In the genomic region with DNA sequence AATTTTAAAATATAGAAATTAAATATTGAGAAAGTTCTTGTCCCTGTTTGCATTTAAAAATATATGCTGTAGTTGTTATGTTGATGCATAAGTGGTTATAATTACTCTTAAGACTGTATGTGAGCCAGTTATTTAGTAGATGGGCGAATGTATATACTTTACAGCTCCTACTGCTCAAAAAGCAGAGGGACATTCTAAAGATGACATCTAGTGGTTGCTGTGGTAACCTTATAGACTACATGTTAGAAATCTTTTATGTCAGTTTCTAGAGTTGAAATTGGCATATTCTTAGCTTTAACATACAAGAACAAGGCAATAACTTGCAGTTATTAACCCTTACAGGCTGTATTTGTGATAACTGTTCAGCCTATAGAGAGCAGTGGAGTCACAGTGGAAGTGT, we compare ENCODE assay signal across 23 cellular contexts.
A peak's percentile ranks its signal among the peaks of the same experiment; 100 is the strongest.
DNase-seq lines count a peak whose midpoint lies in the region; FAIRE-seq and TF ChIP-seq lines count a peak whose summit lies in the region.
"Had no signal": no experiment of that assay in that cellular context is flagged by ENCODE, and none has a peak within 500 bp of the region (broad histone marks: within the 10 kb centered on the region; RNA-seq: fewer than 3 reads in every experiment).

No MANE protein-coding gene starts in this region.

- H3K9me3 Mint-ChIP-seq in activated CD4-positive, alpha-beta memory T cell treated with anti-CD3 and anti-CD28 coated beads for 36 hours: peaks cover 3% of the 10 kb centered on the region

- H2AFZ ChIP-seq in H1 (ENCODE audit: low read length): no peak overlapping the region
- H2AFZ ChIP-seq: parathyroid adenoma had no signal

- POLR2A ChIA-PET in A673 (lab: Charles Lee; ENCODE audit: low non-redundant PET): no interaction called here
- POLR2A ChIA-PET in H1 (lab: Charles Lee; ENCODE audit: partially characterized antibody): no interaction called here
- POLR2A ChIA-PET in activated CD4-positive, alpha-beta memory T cell treated with anti-CD3 and anti-CD28 coated beads for 36 hours (lab: Charles Lee): no interaction called here

- H2BK15ac ChIP-seq in H1 (ENCODE audit: low read length): no peak overlapping the region

- no peaks in the 10 kb centered on the region for H3K4me1 Mint-ChIP-seq in activated CD4-positive, alpha-beta memory T cell treated with anti-CD3 and anti-CD28 coated beads for 36 hours (ENCODE audit: low read depth)
- H3K4me1 Mint-ChIP-seq: activated CD4-positive, alpha-beta T cell treated with anti-CD3 and anti-CD28 coated beads for 36 hours had no signal

- no peak overlapping the region for H2BK12ac ChIP-seq in H1 (ENCODE audit: low read depth, low read length)

- TF ChIP-seq CTCF in A673 (conservative IDR thresholded peaks at IDR 0.05; ENCODE audit: low read depth, low read length) (0 out of 2 replicates have a peak, but pooled peaks have one; percentile 20), H1 (IDR thresholded peaks at IDR 0.05; ENCODE audit: control extremely low read depth in 1 of 3, insufficient read depth in 1 of 3, low read depth in 1 of 3, low read length in 3 of 3) (peak in 1 of 3 experiments; percentile 4; a peak in 1 of 4 replicates)

- no peaks in the 10 kb centered on the region for H3K9me3 ChIP-seq in A673 (ENCODE audit: low read depth, low read length, poor library complexity, severe bottlenecking)
- H3K9me3 ChIP-seq in H1 (ENCODE audit: insufficient read depth in 2 of 2, low read depth in 1 of 2, low read length in 1 of 2): 0 out of 4 replicates have a peak, but pooled peaks cover 0 to 2% of the 10 kb centered on the region in 2 experiments
- H3K9me3 ChIP-seq: sigmoid colon, SJCRH30 had no signal

- no peak overlapping the region for H2BK20ac ChIP-seq in H1 (ENCODE audit: low read length)

- TF ChIP-seq EP300 in H1 (IDR thresholded peaks at IDR 0.05; ENCODE audit: borderline replicate concordance in 1 of 2, low read depth in 2 of 2, low read length in 2 of 2): no peak

- H3K27ac ChIP-seq in A673 (ENCODE audit: low read depth, low read length, poor library complexity, severe bottlenecking) (no peak overlapping the region), H1 (ENCODE audit: low read depth, low read length) (no peak overlapping the region)
- H3K27ac ChIP-seq: parathyroid adenoma, sigmoid colon, SJCRH30, stomach had no signal

- no peaks in the 10 kb centered on the region for H4K20me1 ChIP-seq in H1 (replicated peaks in 1 of 2; ENCODE audit: control insufficient read depth in 1 of 2, insufficient read depth in 2 of 2, low read length in 2 of 2)

- no peaks in the 10 kb centered on the region for H3K79me1 ChIP-seq in H1 (ENCODE audit: low read depth, low read length)

- H3K4me1 ChIP-seq in A673 (ENCODE audit: insufficient read depth, low read length, poor library complexity, severe bottlenecking): no peaks in the 10 kb centered on the region
- peaks cover 0 to 6% (median 5%) of the 10 kb centered on the region in 4 experiments; a peak in 3 of 7 replicates for H3K4me1 ChIP-seq in H1 (replicated peaks in 1 of 4; ENCODE audit: control insufficient read depth in 3 of 4, insufficient read depth in 4 of 4, low read length in 3 of 4)
- H3K4me1 ChIP-seq: parathyroid adenoma, sigmoid colon, stomach had no signal

- DNase-seq in A673 (ENCODE audit: low spot score) (peak; percentile 28), DMS53 (lab: John Stamatoyannopoulos, UW) (peak; percentile 38), NCI-H82 treated with DMSO at 0.1 percent for 48 hours (lab: John Stamatoyannopoulos, UW; ENCODE audit: unreplicated experiment) (peak; percentile 8), H1 (ENCODE audit: low read depth in 1 of 2, low spot score in 2 of 2) (no peak), COLO829 (ENCODE audit: low spot score) (no peak), NCI-H2196 (lab: John Stamatoyannopoulos, UW; ENCODE audit: unreplicated experiment) (no peak)
- DNase-seq in activated CD4-positive, alpha-beta memory T cell treated with anti-CD3 and anti-CD28 coated beads for 36 hours: no peak
- DNase-seq in activated CD4-positive, alpha-beta T cell treated with anti-CD3 and anti-CD28 coated beads for 48 hours: no peak
- DNase-seq: activated CD4-positive, alpha-beta T cell treated with anti-CD3 and anti-CD28 coated beads for 36 hours; islet precursor cell; NCI-H1105; NCI-H226; PC-3; sigmoid colon; stimulated activated CD4-positive, alpha-beta T cell treated with anti-CD3 and anti-CD28 coated beads, Interleukin-2, amount 100 ng/mL, for 24 hours; stomach; T1000 had no signal

- H3K36me3 Mint-ChIP-seq in activated CD4-positive, alpha-beta memory T cell treated with anti-CD3 and anti-CD28 coated beads for 36 hours: no peaks in the 10 kb centered on the region

- no peak overlapping the region for H3K9ac ChIP-seq in H1 (replicated peaks in 1 of 4; ENCODE audit: extremely low read depth in 1 of 4, low read depth in 3 of 4, low read length in 3 of 4)
- H3K9ac ChIP-seq: parathyroid adenoma had no signal

- CTCF ChIA-PET in A673 (lab: Charles Lee): interaction anchor here (0.6 to 0.7 kb wide), 2 partner anchors 221 to 292 kb away, joined by 4 to 8 read pairs; no protein-coding TSS in a partner anchor
- CTCF ChIA-PET in H1 (lab: Charles Lee; ENCODE audit: partially characterized antibody): interaction anchor here (0.6 to 6.9 kb wide), 10 partner anchors 8 to 580 kb away, joined by 3 to 48 read pairs (median 3); no protein-coding TSS in a partner anchor
- CTCF ChIA-PET in activated CD4-positive, alpha-beta memory T cell treated with anti-CD3 and anti-CD28 coated beads for 36 hours (lab: Charles Lee): no interaction called here

- 87% methylated on average over 1 of the region's 1 CpG; no CpG with 5 or more reads in 1 of the 2 experiments for WGBS in H1 (ENCODE audit: extremely low coverage in 1 of 2, insufficient coverage in 1 of 2, insufficient read length in 1 of 2, insufficient replicate concordance in 2 of 2, low coverage in 1 of 2, low lambda C conversion rate in 2 of 2, missing lambda C conversion rate in 1 of 2), 2 experiments

- H3K36me3 ChIP-seq in A673 (ENCODE audit: insufficient read depth, low read length, poor library complexity, severe bottlenecking): no peaks in the 10 kb centered on the region
- no peaks in the 10 kb centered on the region for H3K36me3 ChIP-seq in H1 (ENCODE audit: control insufficient read depth in 2 of 4, insufficient read depth in 4 of 4, low read length in 3 of 4)
- H3K36me3 ChIP-seq: sigmoid colon, SJCRH30, stomach had no signal

- H4K5ac ChIP-seq in H1 (ENCODE audit: insufficient read length, low read depth, low read length): no peak overlapping the region

- TF ChIP-seq RAD21 in H1 (IDR thresholded peaks at IDR 0.05 in 1 of 2, conservative IDR thresholded peaks at IDR 0.05 in 1 of 2; ENCODE audit: low read depth in 2 of 2, low read length in 2 of 2): peak; percentile 21 to 25; a peak in 3 of 4 replicates

- no peak overlapping the region for H3K4me3 Mint-ChIP-seq in activated CD4-positive, alpha-beta memory T cell treated with anti-CD3 and anti-CD28 coated beads for 36 hours
- H3K4me3 Mint-ChIP-seq: activated CD4-positive, alpha-beta T cell treated with anti-CD3 and anti-CD28 coated beads for 36 hours had no signal

- no peaks in the 10 kb centered on the region for H3K27me3 ChIP-seq in A673 (replicated peaks; ENCODE audit: insufficient read depth, low read depth, low read length, poor library complexity)
- H3K27me3 ChIP-seq in H1 (replicated peaks in 1 of 4; ENCODE audit: control insufficient read depth in 3 of 4, extremely low read depth in 1 of 4, insufficient read depth in 3 of 4, low read length in 3 of 4): no peaks in the 10 kb centered on the region
- H3K27me3 ChIP-seq: sigmoid colon, SJCRH30 had no signal

- no peaks in the 10 kb centered on the region for H3K79me2 ChIP-seq in H1 (ENCODE audit: control insufficient read depth in 1 of 2, insufficient read depth in 2 of 2, low read length in 2 of 2)
- H3K79me2 ChIP-seq: parathyroid adenoma had no signal

- no peak for FAIRE-seq in H1 (lab: Jason Lieb, UNC)
- FAIRE-seq: G401.6, GM12878, K562, urothelium cell line had no signal

- intact Hi-C loops in A673 (cut with micrococcal nuclease; ENCODE audit: unreplicated experiment): no loop called here
- intact Hi-C loops in activated CD4-positive, alpha-beta memory T cell treated with anti-CD3 and anti-CD28 coated beads for 36 hours (cut with micrococcal nuclease): no loop called here

- H3K27me3 Mint-ChIP-seq in activated CD4-positive, alpha-beta memory T cell treated with anti-CD3 and anti-CD28 coated beads for 36 hours: no peaks in the 10 kb centered on the region
- H3K27me3 Mint-ChIP-seq: activated CD4-positive, alpha-beta T cell treated with anti-CD3 and anti-CD28 coated beads for 36 hours had no signal

- H3K4me2 ChIP-seq in H1 (ENCODE audit: insufficient read depth in 1 of 2, low read depth in 2 of 2, low read length in 2 of 2): no peak overlapping the region

- H3K4me3 ChIP-seq in A673 (ENCODE audit: low read depth, low read length, poor library complexity, severe bottlenecking): no peak overlapping the region
- H3K4me3 ChIP-seq in H1 (ENCODE audit: extremely low read depth in 1 of 4, insufficient read depth in 2 of 4, low read depth in 3 of 4, low read length in 4 of 4): no peak overlapping the region
- H3K4me3 ChIP-seq: GM12878, K562, sigmoid colon, SJCRH30, stomach had no signal

- no peak for TF ChIP-seq POLR2A in H1 (IDR thresholded peaks at IDR 0.05; ENCODE audit: control extremely low read depth in 1 of 2, low read depth in 2 of 2, low read length in 2 of 2)

- no peak overlapping the region for H4K91ac ChIP-seq in H1 (replicated peaks; ENCODE audit: insufficient read length, low read length)

- no peak overlapping the region for H3K18ac ChIP-seq in H1 (ENCODE audit: extremely low read depth, low read length)

- no peak overlapping the region for H3K27ac Mint-ChIP-seq in activated CD4-positive, alpha-beta memory T cell treated with anti-CD3 and anti-CD28 coated beads for 36 hours
- H3K27ac Mint-ChIP-seq: activated CD4-positive, alpha-beta T cell treated with anti-CD3 and anti-CD28 coated beads for 36 hours had no signal

- H2AK5ac ChIP-seq in H1 (ENCODE audit: low read depth, low read length): no peak overlapping the region

- H3K23ac ChIP-seq in H1 (ENCODE audit: insufficient read length): no peak overlapping the region

- H3K56ac ChIP-seq in H1 (replicated peaks; ENCODE audit: insufficient read length, low read depth, low read length): no peak overlapping the region

- no peak overlapping the region for H3K14ac ChIP-seq in H1 (ENCODE audit: insufficient read length)

- no peak overlapping the region for H4K8ac ChIP-seq in H1 (ENCODE audit: extremely low read depth, insufficient read depth, low read length)

- no peak overlapping the region for H2BK120ac ChIP-seq in H1 (replicated peaks; ENCODE audit: low read depth, low read length)

- no peak overlapping the region for H3K4ac ChIP-seq in H1 (replicated peaks; ENCODE audit: insufficient read length, low read depth, low read length)

- no peak overlapping the region for H2BK5ac ChIP-seq in H1 (ENCODE audit: low read depth, low read length)

- no peaks in the 10 kb centered on the region for H3K23me2 ChIP-seq in H1 (ENCODE audit: low read depth, low read length)

- BruUV-seq in A673 (replicated peaks; lab: Mats Ljungman, UMichigan): no TSS peak

TF ChIP-seq in H1, 55 proteins besides CTCF, POLR2A, EP300 and RAD21 (continues in another document):
- TF ChIP-seq SP2 (IDR thresholded peaks at IDR 0.05; ENCODE audit: low read length): no peak
- TF ChIP-seq SP4 (IDR thresholded peaks at IDR 0.05; ENCODE audit: low read length): no peak
- TF ChIP-seq JUN (IDR thresholded peaks at IDR 0.05; ENCODE audit: low read depth, low read length): no peak
- no peak for TF ChIP-seq KDM5A (IDR thresholded peaks at IDR 0.05; ENCODE audit: low read length)

Comparison
In these comparisons a context has a peak if more than half of its experiments do, and no peak if none do; other contexts are left out.
1. DNase-seq: peak in A673 (single experiment), DMS53 (single experiment) and NCI-H82 treated with DMSO at 0.1 percent for 48 hours (single experiment); none in H1 (0 of 2), activated CD4-positive, alpha-beta memory T cell treated with anti-CD3 and anti-CD28 coated beads for 36 hours (single experiment), activated CD4-positive, alpha-beta T cell treated with anti-CD3 and anti-CD28 coated beads for 48 hours (single experiment), COLO829 (single experiment) and NCI-H2196 (single experiment).